ENCODE assay signal across 1 cellular context in the genomic region with DNA sequence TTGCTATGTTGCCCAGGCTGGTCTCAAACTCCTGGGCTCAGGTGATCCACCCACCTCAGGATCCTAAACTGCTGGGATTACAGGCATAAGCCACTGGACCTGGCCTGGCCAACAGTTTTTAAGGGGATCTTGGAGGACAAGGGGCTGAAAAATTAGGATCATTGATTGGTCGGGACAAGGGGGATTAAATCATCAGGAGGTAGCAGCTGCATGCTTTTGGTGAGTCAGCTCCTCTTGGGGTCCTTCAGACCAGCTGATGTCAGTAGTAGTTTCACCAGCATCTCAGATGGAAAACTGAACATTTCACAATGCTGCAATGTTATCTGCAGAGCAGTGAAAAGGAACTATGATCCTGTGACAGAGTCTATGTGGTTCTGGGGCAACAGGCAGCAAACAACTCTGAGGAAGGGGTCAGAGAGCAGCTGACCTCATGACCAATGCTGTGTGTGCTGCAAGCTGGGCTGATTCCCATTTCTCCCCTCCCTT.
TF ChIP-seq lines count a peak whose summit lies in the region.

No MANE protein-coding gene starts in this region.

TF ChIP-seq in HepG2, 621 proteins besides CTCF, POLR2A, EP300 and RAD21 (continued from another document and continues in another):
- no peak for TF ChIP-seq FUBP1 (CRISPR knock-in tag; IDR thresholded peaks at IDR 0.05; ENCODE audit: borderline replicate concordance)
- TF ChIP-seq, protein P1, sequence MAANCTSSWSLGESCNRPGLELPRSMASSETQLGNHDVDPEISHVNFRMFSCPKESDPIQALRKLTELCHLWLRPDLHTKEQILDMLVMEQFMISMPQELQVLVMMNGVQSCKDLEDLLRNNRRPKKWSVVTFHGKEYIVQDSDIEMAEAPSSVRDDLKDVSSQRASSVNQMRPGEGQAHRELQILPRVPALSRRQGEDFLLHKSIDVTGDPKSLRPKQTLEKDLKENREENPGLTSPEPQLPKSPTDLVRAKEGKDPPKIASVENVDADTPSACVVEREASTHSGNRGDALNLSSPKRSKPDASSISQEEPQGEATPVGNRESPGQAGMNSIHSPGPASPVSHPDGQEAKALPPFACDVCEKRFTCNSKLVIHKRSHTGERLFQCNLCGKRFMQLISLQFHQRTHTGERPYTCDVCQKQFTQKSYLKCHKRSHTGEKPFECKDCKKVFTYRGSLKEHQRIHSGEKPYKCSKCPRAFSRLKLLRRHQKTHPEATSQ (CRISPR knock-in tag; IDR thresholded peaks at IDR 0.05; ENCODE audit: borderline replicate concordance), result no peak
- TF ChIP-seq ZMYM2 (CRISPR knock-in tag; IDR thresholded peaks at IDR 0.05), result peak; percentile 89
- TF ChIP-seq NCOA1 (CRISPR knock-in tag; IDR thresholded peaks at IDR 0.05), result no peak
- no peak for TF ChIP-seq IRF9 (CRISPR knock-in tag; IDR thresholded peaks at IDR 0.05; ENCODE audit: borderline replicate concordance)
- 0 out of 2 replicates have a peak, but pooled peaks have one; percentile 28 for TF ChIP-seq KAT8 (CRISPR knock-in tag; IDR thresholded peaks at IDR 0.05)
- TF ChIP-seq RBFOX2 (IDR thresholded peaks at IDR 0.05; ENCODE audit: low read depth, low read length), result no peak
- peak; percentile 74; the same call in 1 of the 2 replicates for TF ChIP-seq ZBTB7B (CRISPR knock-in tag; IDR thresholded peaks at IDR 0.05)
- no peak for TF ChIP-seq ZFP37 (CRISPR knock-in tag; IDR thresholded peaks at IDR 0.05; ENCODE audit: borderline replicate concordance)
- TF ChIP-seq NFKBIZ (CRISPR knock-in tag; IDR thresholded peaks at IDR 0.05), result no peak
- TF ChIP-seq SALL2 (CRISPR knock-in tag; IDR thresholded peaks at IDR 0.05), result no peak
- TF ChIP-seq RFX5 (IDR thresholded peaks at IDR 0.05; ENCODE audit: low read depth, low read length), result no peak
- TF ChIP-seq PPARG (CRISPR knock-in tag; conservative IDR thresholded peaks at IDR 0.05), result peak; percentile 53; the same call in 1 of the 2 replicates
- no peak for TF ChIP-seq FOXP1 (IDR thresholded peaks at IDR 0.05)
- TF ChIP-seq FOXP1 (CRISPR knock-in tag; IDR thresholded peaks at IDR 0.05), result peak; percentile 70
- TF ChIP-seq ZNF33B (CRISPR knock-in tag; IDR thresholded peaks at IDR 0.05), result no peak
- TF ChIP-seq, protein P2, sequence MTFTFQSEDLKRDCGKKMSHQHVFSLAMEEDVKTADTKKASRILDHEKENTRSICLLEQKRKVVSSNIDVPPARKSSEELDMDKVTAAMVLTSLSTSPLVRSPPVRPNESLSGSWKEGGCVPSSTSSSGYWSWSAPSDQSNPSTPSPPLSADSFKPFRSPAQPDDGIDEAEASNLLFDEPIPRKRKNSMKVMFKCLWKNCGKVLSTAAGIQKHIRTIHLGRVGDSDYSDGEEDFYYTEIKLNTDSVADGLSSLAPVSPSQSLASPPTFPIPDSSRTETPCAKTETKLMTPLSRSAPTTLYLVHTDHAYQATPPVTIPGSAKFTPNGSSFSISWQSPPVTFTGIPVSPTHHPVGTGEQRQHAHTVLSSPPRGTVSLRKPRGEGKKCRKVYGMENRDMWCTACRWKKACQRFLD (CRISPR knock-in tag; IDR thresholded peaks at IDR 0.05; ENCODE audit: borderline replicate concordance), result no peak
- no peak for TF ChIP-seq ZC3H13 (CRISPR knock-in tag; IDR thresholded peaks at IDR 0.05)
- TF ChIP-seq, protein P3, sequence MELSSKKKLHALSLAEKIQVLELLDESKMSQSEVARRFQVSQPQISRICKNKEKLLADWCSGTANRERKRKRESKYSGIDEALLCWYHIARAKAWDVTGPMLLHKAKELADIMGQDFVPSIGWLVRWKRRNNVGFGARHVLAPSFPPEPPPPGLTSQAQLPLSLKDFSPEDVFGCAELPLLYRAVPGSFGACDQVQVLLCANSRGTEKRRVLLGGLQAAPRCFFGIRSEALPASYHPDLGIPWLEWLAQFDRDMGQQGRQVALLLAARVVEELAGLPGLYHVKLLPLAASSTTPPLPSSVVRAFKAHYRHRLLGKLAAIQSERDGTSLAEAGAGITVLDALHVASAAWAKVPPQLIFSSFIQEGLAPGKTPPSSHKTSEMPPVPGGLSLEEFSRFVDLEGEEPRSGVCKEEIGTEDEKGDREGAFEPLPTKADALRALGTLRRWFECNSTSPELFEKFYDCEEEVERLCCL (CRISPR knock-in tag; IDR thresholded peaks at IDR 0.05; ENCODE audit: borderline replicate concordance), result no peak
- no peak for TF ChIP-seq KAT2B (IDR thresholded peaks at IDR 0.05; ENCODE audit: borderline replicate concordance, low read depth, low read length)
- TF ChIP-seq PHB2 (IDR thresholded peaks at IDR 0.05; ENCODE audit: partially characterized antibody), result no peak
- no peak for TF ChIP-seq ZNF83 (CRISPR knock-in tag; IDR thresholded peaks at IDR 0.05; ENCODE audit: borderline replicate concordance)
- no peak for TF ChIP-seq CBX1 (IDR thresholded peaks at IDR 0.05; ENCODE audit: low read depth)
- no peak for TF ChIP-seq RBM22 (optimal IDR thresholded peaks at IDR 0.05; ENCODE audit: low read length)
- TF ChIP-seq, protein P4, sequence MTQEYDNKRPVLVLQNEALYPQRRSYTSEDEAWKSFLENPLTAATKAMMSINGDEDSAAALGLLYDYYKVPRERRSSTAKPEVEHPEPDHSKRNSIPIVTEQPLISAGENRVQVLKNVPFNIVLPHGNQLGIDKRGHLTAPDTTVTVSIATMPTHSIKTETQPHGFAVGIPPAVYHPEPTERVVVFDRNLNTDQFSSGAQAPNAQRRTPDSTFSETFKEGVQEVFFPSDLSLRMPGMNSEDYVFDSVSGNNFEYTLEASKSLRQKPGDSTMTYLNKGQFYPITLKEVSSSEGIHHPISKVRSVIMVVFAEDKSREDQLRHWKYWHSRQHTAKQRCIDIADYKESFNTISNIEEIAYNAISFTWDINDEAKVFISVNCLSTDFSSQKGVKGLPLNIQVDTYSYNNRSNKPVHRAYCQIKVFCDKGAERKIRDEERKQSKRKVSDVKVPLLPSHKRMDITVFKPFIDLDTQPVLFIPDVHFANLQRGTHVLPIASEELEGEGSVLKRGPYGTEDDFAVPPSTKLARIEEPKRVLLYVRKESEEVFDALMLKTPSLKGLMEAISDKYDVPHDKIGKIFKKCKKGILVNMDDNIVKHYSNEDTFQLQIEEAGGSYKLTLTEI (CRISPR knock-in tag; conservative IDR thresholded peaks at IDR 0.05), result no peak
- no peak for TF ChIP-seq YY1 (IDR thresholded peaks at IDR 0.05; ENCODE audit: insufficient read depth, insufficient replicate concordance, low read depth, low read length)
- TF ChIP-seq BORCS8-MEF2B (CRISPR knock-in tag; IDR thresholded peaks at IDR 0.05), result no peak
- TF ChIP-seq ZNF264 (CRISPR knock-in tag; IDR thresholded peaks at IDR 0.05), result 0 out of 2 replicates have a peak, but pooled peaks have one; percentile 35
- peak; percentile 75; the same call in 1 of the 2 replicates for TF ChIP-seq ESRRA (CRISPR knock-in tag; IDR thresholded peaks at IDR 0.05; ENCODE audit: low read depth)
- no peak for TF ChIP-seq MTA1 (CRISPR knock-in tag; IDR thresholded peaks at IDR 0.05; ENCODE audit: borderline replicate concordance)
- TF ChIP-seq NRL (CRISPR knock-in tag; IDR thresholded peaks at IDR 0.05; ENCODE audit: borderline replicate concordance), result no peak
- peak; percentile 81 for TF ChIP-seq FOXP4 (CRISPR knock-in tag; IDR thresholded peaks at IDR 0.05)
- TF ChIP-seq, protein P5, sequence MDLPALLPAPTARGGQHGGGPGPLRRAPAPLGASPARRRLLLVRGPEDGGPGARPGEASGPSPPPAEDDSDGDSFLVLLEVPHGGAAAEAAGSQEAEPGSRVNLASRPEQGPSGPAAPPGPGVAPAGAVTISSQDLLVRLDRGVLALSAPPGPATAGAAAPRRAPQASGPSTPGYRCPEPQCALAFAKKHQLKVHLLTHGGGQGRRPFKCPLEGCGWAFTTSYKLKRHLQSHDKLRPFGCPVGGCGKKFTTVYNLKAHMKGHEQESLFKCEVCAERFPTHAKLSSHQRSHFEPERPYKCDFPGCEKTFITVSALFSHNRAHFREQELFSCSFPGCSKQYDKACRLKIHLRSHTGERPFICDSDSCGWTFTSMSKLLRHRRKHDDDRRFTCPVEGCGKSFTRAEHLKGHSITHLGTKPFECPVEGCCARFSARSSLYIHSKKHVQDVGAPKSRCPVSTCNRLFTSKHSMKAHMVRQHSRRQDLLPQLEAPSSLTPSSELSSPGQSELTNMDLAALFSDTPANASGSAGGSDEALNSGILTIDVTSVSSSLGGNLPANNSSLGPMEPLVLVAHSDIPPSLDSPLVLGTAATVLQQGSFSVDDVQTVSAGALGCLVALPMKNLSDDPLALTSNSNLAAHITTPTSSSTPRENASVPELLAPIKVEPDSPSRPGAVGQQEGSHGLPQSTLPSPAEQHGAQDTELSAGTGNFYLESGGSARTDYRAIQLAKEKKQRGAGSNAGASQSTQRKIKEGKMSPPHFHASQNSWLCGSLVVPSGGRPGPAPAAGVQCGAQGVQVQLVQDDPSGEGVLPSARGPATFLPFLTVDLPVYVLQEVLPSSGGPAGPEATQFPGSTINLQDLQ (CRISPR knock-in tag; IDR thresholded peaks at IDR 0.05), result no peak
- TF ChIP-seq ZFP62 (CRISPR knock-in tag; IDR thresholded peaks at IDR 0.05), result no peak
- TF ChIP-seq PRPF4 (IDR thresholded peaks at IDR 0.05; ENCODE audit: low read depth, low read length, poor library complexity, severe bottlenecking), result no peak
- no peak for TF ChIP-seq DNMT3B (CRISPR knock-in tag; conservative IDR thresholded peaks at IDR 0.05)
- no peak for TF ChIP-seq ZNF441 (CRISPR knock-in tag; IDR thresholded peaks at IDR 0.05; ENCODE audit: borderline replicate concordance)
- no peak for TF ChIP-seq ZNF383 (CRISPR knock-in tag; IDR thresholded peaks at IDR 0.05; ENCODE audit: borderline replicate concordance)
- TF ChIP-seq FOXK1 (CRISPR knock-in tag; IDR thresholded peaks at IDR 0.05; ENCODE audit: borderline replicate concordance, low read depth), result peak; percentile 44; the same call in 1 of the 2 replicates
- no peak for TF ChIP-seq KDM4B (CRISPR knock-in tag; IDR thresholded peaks at IDR 0.05)
- 0 out of 2 replicates have a peak, but pooled peaks have one; percentile 40 for TF ChIP-seq MIXL1 (CRISPR knock-in tag; IDR thresholded peaks at IDR 0.05)
- TF ChIP-seq RARA (CRISPR knock-in tag; IDR thresholded peaks at IDR 0.05), result peak; percentile 71
- no peak for TF ChIP-seq CHCHD3 (CRISPR knock-in tag; IDR thresholded peaks at IDR 0.05)
- TF ChIP-seq RFXANK (CRISPR knock-in tag; IDR thresholded peaks at IDR 0.05), result no peak
- no peak for TF ChIP-seq ZNF333 (CRISPR knock-in tag; IDR thresholded peaks at IDR 0.05; ENCODE audit: borderline replicate concordance)
- no peak for TF ChIP-seq ZBED4 (CRISPR knock-in tag; IDR thresholded peaks at IDR 0.05; ENCODE audit: borderline replicate concordance)
- no peak for TF ChIP-seq ZNF547 (CRISPR knock-in tag; IDR thresholded peaks at IDR 0.05)
